Comparison of ENCODE assay signal across 28 cellular contexts in the genomic region with DNA sequence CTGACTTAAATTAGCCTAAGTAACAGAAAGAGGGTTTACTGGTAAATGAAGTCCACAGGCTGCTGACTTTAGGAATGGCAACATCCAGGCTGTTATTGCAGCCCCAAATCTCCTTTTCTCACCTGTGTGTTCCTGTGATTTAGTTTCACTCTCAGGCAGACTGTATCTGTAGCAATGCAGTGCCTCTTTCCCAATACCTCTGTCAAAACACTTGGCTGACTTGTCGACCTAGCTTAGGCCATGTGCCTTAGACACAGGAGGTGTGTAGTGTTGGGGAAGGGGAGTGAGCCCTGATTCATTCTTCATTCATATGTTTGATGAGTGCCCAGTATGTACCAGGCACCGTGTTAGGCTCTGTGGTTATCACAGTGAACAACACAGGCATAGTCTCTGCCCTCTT. TPM values are rescaled to one million over a fixed set of nuclear protein-coding genes. Genes with fewer than 3 reads are reported as not detected.
DNase-seq lines count a peak whose midpoint lies in the region; ATAC-seq, FAIRE-seq and TF ChIP-seq lines count a peak whose summit lies in the region.
"Had no signal": no experiment of that assay in that cellular context is flagged by ENCODE, and none has a peak within 500 bp of the region (broad histone marks: within the 10 kb centered on the region; RNA-seq: fewer than 3 reads in every experiment).

No MANE protein-coding gene starts in this region.

- H3K14ac ChIP-seq in IMR-90 (replicated peaks; ENCODE audit: low read depth, low read length) = no peak overlapping the region

- no peaks in the 10 kb centered on the region for H3K36me3 Mint-ChIP-seq in progenitor cell of endocrine pancreas (ENCODE audit: insufficient read depth)
- no peaks in the 10 kb centered on the region for H3K36me3 Mint-ChIP-seq in activated CD4-positive, alpha-beta T cell treated with anti-CD3 and anti-CD28 coated beads, Interleukin-2, amount 10 ng/mL, durations not matched to agents 7 days and 5 days (ENCODE audit: low read depth)
- H3K36me3 Mint-ChIP-seq: natural killer cell treated with Interleukin-12 subunit alpha and Interleukin-12 subunit beta and Interleukin-15 and Interleukin-18, amount 100 ng/mL, for 72 hours; T-cell had no signal

- intact Hi-C loops in IMR-90 (cut with micrococcal nuclease) (no loop called here), mammary epithelial cell (cut with micrococcal nuclease) (no loop called here)

- POLR2A ChIA-PET in IMR-90 (lab: Charles Lee; ENCODE audit: unreplicated experiment) = no interaction called here
- POLR2A ChIA-PET in activated CD4-positive, alpha-beta T cell treated with anti-CD3 and anti-CD28 coated beads, Interleukin-2, amount 10 ng/mL, durations not matched to agents 7 days and 5 days (lab: Charles Lee) = no interaction called here

- dilution Hi-C loops in IMR-90 (cut with HindIII; ENCODE audit: low sequenced_read_pairs, unreplicated experiment) = no loop called here
- dilution Hi-C loops in mammary epithelial cell (cut with HindIII; ENCODE audit: low sequenced_read_pairs) = no loop called here

- no peak overlapping the region for H3K56ac ChIP-seq in IMR-90 (ENCODE audit: extremely low read depth, insufficient read depth, low read length)

- no peak overlapping the region for H2BK120ac ChIP-seq in IMR-90 (ENCODE audit: low read depth, low read length)

- no peak for TF ChIP-seq CTCF in IMR-90 (conservative IDR thresholded peaks at IDR 0.05; ENCODE audit: low read depth, low read length)
- TF ChIP-seq CTCF in mammary epithelial cell (conservative IDR thresholded peaks at IDR 0.05 in 1 of 2, IDR thresholded peaks at IDR 0.05 in 1 of 2; ENCODE audit: extremely low read depth in 1 of 2, insufficient read depth in 1 of 2, low read depth in 1 of 2, low read length in 2 of 2) = no peak
- no peak for TF ChIP-seq CTCF in progenitor cell of endocrine pancreas (IDR thresholded peaks at IDR 0.05; ENCODE audit: unreplicated experiment)

- no peaks in the 10 kb centered on the region; the same call in 1 of the 2 replicates for H3K9me1 ChIP-seq in IMR-90 (ENCODE audit: insufficient read depth, low read length)

- no peak overlapping the region for H3K4me3 Mint-ChIP-seq in progenitor cell of endocrine pancreas (ENCODE audit: low read depth)
- no peak overlapping the region for H3K4me3 Mint-ChIP-seq in activated CD4-positive, alpha-beta T cell treated with anti-CD3 and anti-CD28 coated beads, Interleukin-2, amount 10 ng/mL, durations not matched to agents 7 days and 5 days
- H3K4me3 Mint-ChIP-seq: CD4-positive, alpha-beta T cell; central memory CD8-positive, alpha-beta T cell; natural killer cell treated with Interleukin-12 subunit alpha and Interleukin-12 subunit beta and Interleukin-15 and Interleukin-18, amount 100 ng/mL, for 72 hours; T-cell had no signal

- no peak overlapping the region for H3K18ac ChIP-seq in IMR-90 (ENCODE audit: low read depth, low read length)

- no peaks in the 10 kb centered on the region for H3K9me3 ChIP-seq in IMR-90 (ENCODE audit: control insufficient read depth, insufficient read depth, low read length)
- H3K9me3 ChIP-seq in mammary epithelial cell (replicated peaks; ENCODE audit: insufficient read depth, low read length) = no peaks in the 10 kb centered on the region
- H3K9me3 ChIP-seq: mucosa of descending colon had no signal

- peaks cover 32% of the 10 kb centered on the region for H3K79me2 ChIP-seq in mammary epithelial cell (ENCODE audit: insufficient read depth, low read length)

- no peak overlapping the region for H2AFZ ChIP-seq in IMR-90 (replicated peaks; ENCODE audit: low read length, poor library complexity)
- H2AFZ ChIP-seq in mammary epithelial cell (ENCODE audit: low read depth, low read length) = no peak overlapping the region
- H2AFZ ChIP-seq: GM23248 had no signal

- TF ChIP-seq POLR2A in IMR-90 (IDR thresholded peaks at IDR 0.05; ENCODE audit: low read depth, low read length) = no peak

- no peaks in the 10 kb centered on the region for H3K36me3 ChIP-seq in IMR-90 (ENCODE audit: control insufficient read depth, insufficient read depth, low read length)
- H3K36me3 ChIP-seq in mammary epithelial cell (ENCODE audit: insufficient read depth, low read length) = no peaks in the 10 kb centered on the region

- peaks cover 3% of the 10 kb centered on the region for H3K9me3 Mint-ChIP-seq in progenitor cell of endocrine pancreas (ENCODE audit: low read depth)
- H3K9me3 Mint-ChIP-seq in activated CD4-positive, alpha-beta T cell treated with anti-CD3 and anti-CD28 coated beads, Interleukin-2, amount 10 ng/mL, durations not matched to agents 7 days and 5 days = no peaks in the 10 kb centered on the region
- H3K9me3 Mint-ChIP-seq: CD4-positive, alpha-beta T cell; central memory CD8-positive, alpha-beta T cell; natural killer cell treated with Interleukin-12 subunit alpha and Interleukin-12 subunit beta and Interleukin-15 and Interleukin-18, amount 100 ng/mL, for 72 hours; T-cell had no signal

- H3K9ac ChIP-seq in IMR-90 (ENCODE audit: low read depth, low read length) (no peak overlapping the region), mammary epithelial cell (ENCODE audit: insufficient read depth, low read length) (no peak overlapping the region)
- H3K9ac ChIP-seq: GM23248 had no signal

- H4K91ac ChIP-seq in IMR-90 (ENCODE audit: insufficient read depth, low read depth, low read length) = no peak overlapping the region

- H4K8ac ChIP-seq in IMR-90 (ENCODE audit: low read depth in 2 of 2, low read length in 2 of 2) = no peak overlapping the region

- no peak for ATAC-seq in IMR-90 (ENCODE audit: low read depth)
- ATAC-seq in left lobe of liver = peak; percentile 74
- ATAC-seq: mucosa of descending colon; natural killer cell treated with Interleukin-12 subunit alpha and Interleukin-12 subunit beta and Interleukin-15 and Interleukin-18, amount 100 ng/mL, for 72 hours; T-cell had no signal

- H3K27ac ChIP-seq in IMR-90 (ENCODE audit: insufficient read depth, low read length) (no peak overlapping the region), mammary epithelial cell (ENCODE audit: insufficient read depth, low read depth, low read length) (no peak overlapping the region)
- H3K27ac ChIP-seq: GM23248 had no signal

- no TSS peak for BruUV-seq in IMR-90 (replicated peaks; lab: Mats Ljungman, UMichigan)
- no TSS peak for BruUV-seq in mammary epithelial cell (replicated peaks; lab: Mats Ljungman, UMichigan)

- H2AK5ac ChIP-seq in IMR-90 (ENCODE audit: low read depth, low read length) = no peak overlapping the region

- no peaks in the 10 kb centered on the region for H3K27me3 Mint-ChIP-seq in progenitor cell of endocrine pancreas
- no peaks in the 10 kb centered on the region for H3K27me3 Mint-ChIP-seq in activated CD4-positive, alpha-beta T cell treated with anti-CD3 and anti-CD28 coated beads, Interleukin-2, amount 10 ng/mL, durations not matched to agents 7 days and 5 days
- H3K27me3 Mint-ChIP-seq: CD4-positive, alpha-beta T cell; central memory CD8-positive, alpha-beta T cell had no signal

- H3K27ac Mint-ChIP-seq in progenitor cell of endocrine pancreas = peak overlapping the region; percentile 42
- no peak overlapping the region for H3K27ac Mint-ChIP-seq in activated CD4-positive, alpha-beta T cell treated with anti-CD3 and anti-CD28 coated beads, Interleukin-2, amount 10 ng/mL, durations not matched to agents 7 days and 5 days
- H3K27ac Mint-ChIP-seq: CD4-positive, alpha-beta T cell; natural killer cell treated with Interleukin-12 subunit alpha and Interleukin-12 subunit beta and Interleukin-15 and Interleukin-18, amount 100 ng/mL, for 72 hours; T-cell had no signal

- H3K4me1 ChIP-seq in IMR-90 (ENCODE audit: control insufficient read depth, insufficient read depth, low read length) (no peaks in the 10 kb centered on the region), mammary epithelial cell (ENCODE audit: insufficient read depth, low read length) (peaks cover 12% of the 10 kb centered on the region)

- no peak overlapping the region for H3K4ac ChIP-seq in IMR-90 (ENCODE audit: low read depth, low read length)

- no peak overlapping the region for H2BK5ac ChIP-seq in IMR-90 (ENCODE audit: low read depth, low read length, poor library complexity, severe bottlenecking)

- TF ChIP-seq RAD21 in IMR-90 (IDR thresholded peaks at IDR 0.05; ENCODE audit: low read length) = no peak

- H4K20me1 ChIP-seq in IMR-90 (ENCODE audit: insufficient read depth, low read length) (no peaks in the 10 kb centered on the region), mammary epithelial cell (ENCODE audit: insufficient read depth, low read length) (no peaks in the 10 kb centered on the region)

- no peak overlapping the region for H4K5ac ChIP-seq in IMR-90 (ENCODE audit: low read depth, low read length)

- no peak overlapping the region for H3K4me3 ChIP-seq in IMR-90 (ENCODE audit: insufficient read depth, low read depth, low read length)
- H3K4me3 ChIP-seq in mammary epithelial cell (replicated peaks in 1 of 3; ENCODE audit: insufficient read depth in 1 of 3, low read depth in 2 of 3, low read length in 3 of 3) = no peak overlapping the region
- H3K4me3 ChIP-seq: GM23248, mucosa of descending colon had no signal

- H2BK15ac ChIP-seq in IMR-90 (ENCODE audit: low read depth, low read length) = no peak overlapping the region

- no peak for FAIRE-seq in urothelium cell line (lab: Jason Lieb, UNC)
- FAIRE-seq: D721Med had no signal

- in situ Hi-C loops in IMR-90 (cut with MboI; ENCODE audit: low sequenced_read_pairs) (no loop called here), mammary epithelial cell (cut with MboI; ENCODE audit: low sequenced_read_pairs in 2 of 2) (no loop called here)

- no peak overlapping the region for H2AK9ac ChIP-seq in IMR-90 (replicated peaks; ENCODE audit: low read depth, low read length, poor library complexity)

- no peak overlapping the region for H2BK20ac ChIP-seq in IMR-90 (ENCODE audit: low read depth, low read length)

- peaks cover 12% of the 10 kb centered on the region for H3K4me1 Mint-ChIP-seq in progenitor cell of endocrine pancreas (ENCODE audit: low read depth)
- peaks cover 2% of the 10 kb centered on the region for H3K4me1 Mint-ChIP-seq in activated CD4-positive, alpha-beta T cell treated with anti-CD3 and anti-CD28 coated beads, Interleukin-2, amount 10 ng/mL, durations not matched to agents 7 days and 5 days
- H3K4me1 Mint-ChIP-seq: central memory CD8-positive, alpha-beta T cell; T-cell had no signal

- H3K27me3 ChIP-seq in IMR-90 (ENCODE audit: control insufficient read depth, insufficient read depth, low read length) (peaks cover 11% of the 10 kb centered on the region), mammary epithelial cell (ENCODE audit: insufficient read depth, low read length) (no peaks in the 10 kb centered on the region)

- no peak overlapping the region for H3K23ac ChIP-seq in IMR-90 (ENCODE audit: low read depth, low read length)

- H3K4me2 ChIP-seq in IMR-90 (ENCODE audit: low read depth, low read length) (no peak overlapping the region), mammary epithelial cell (ENCODE audit: insufficient read depth, low read depth, low read length) (no peak overlapping the region)

- DNase-seq in IMR-90 = no peak
- DNase-seq in mammary epithelial cell = peak; percentile 31
- peak; percentile 63 for DNase-seq in left lobe of liver (ENCODE audit: low spot score)
- DNase-seq in progenitor cell of endocrine pancreas (ENCODE audit: low spot score, unreplicated experiment) = no peak
- no peak for DNase-seq in urothelium cell line (ENCODE audit: low spot score)
- DNase-seq in kidney tubule cell (ENCODE audit: low spot score) = no peak
- no peak for DNase-seq in activated CD4-positive, alpha-beta T cell treated with anti-CD3 and anti-CD28 coated beads, Interleukin-2, amount 10 ng/mL, durations not matched to agents 7 days and 5 days
- DNase-seq: activated gamma-delta T cell treated with Interleukin-2 at 50 U/mL for 16 hours; activated T-cell treated with anti-CD3 and anti-CD28 coated beads, Interleukin-2, amount 50 U/mL, for 48 hours; AML-193; CD4-positive, alpha-beta T cell; DND-41; GF-D8; GM23248; hippocampal formation; KG1; MM.1S; mucosa of descending colon; NCI-H1105 treated with DMSO at 0.1 percent for 48 hours; NCI-H187 treated with DMSO at 0.1 percent for 48 hours; NCI-H2171; occipital lobe; stimulated activated CD4-positive, alpha-beta T cell treated with anti-CD3 and anti-CD28 coated beads, Interleukin-15, amount 100 ng/mL, for 24 hours; stimulated activated naive CD4-positive, alpha-beta T cell; T-cell had no signal

- WGBS in IMR-90 (ENCODE audit: extremely low coverage in 2 of 2, insufficient read length in 1 of 2), 2 experiments = 57% methylated on average over 1 of the region's 2 CpGs; no CpG with 5 or more reads in 1 of the 2 experiments
- WGBS in mammary epithelial cell (ENCODE audit: low coverage, missing lambda C conversion rate) = 38% methylated on average over 2 of the region's 2 CpGs

- CTCF ChIA-PET in IMR-90 (lab: Yijun Ruan, JAX) = no interaction called here
- CTCF ChIA-PET in mammary epithelial cell (lab: Charles Lee; ENCODE audit: low non-redundant PET) = no interaction called here
- CTCF ChIA-PET in activated CD4-positive, alpha-beta T cell treated with anti-CD3 and anti-CD28 coated beads, Interleukin-2, amount 10 ng/mL, durations not matched to agents 7 days and 5 days (lab: Charles Lee) = no interaction called here

- peaks cover 0 to 7% of the 10 kb centered on the region in 2 experiments; a peak in 2 of 4 replicates for H3K79me1 ChIP-seq in IMR-90 (ENCODE audit: low read depth in 1 of 2, low read length in 2 of 2)

RNA-seq across cellular contexts. Expression of a gene that starts 46.9 kb away (rescaled TPM):
- total RNA-seq in IMR-90 (2012; rRNA removed) (4.4 and 4.7 TPM in 2 replicates), mammary epithelial cell (10 to 100 TPM in 1 of 2 donors, 1 to 10 TPM in 1; 7.5 to 12.5 TPM), left lobe of liver (8.5 TPM), progenitor cell of endocrine pancreas (22.5 and 23.4 TPM in 2 replicates)
- polyA plus RNA-seq in IMR-90 (2012; rRNA removed) (1.7 and 2.1 TPM in 2 replicates), mammary epithelial cell (3.4 TPM)
- 0.47 and 0.84 TPM in 2 replicates for polyA plus RNA-seq in IMR-90 (2012; cell fraction: cytosol; rRNA removed)
- 0.65 and 2.9 TPM in 2 replicates for polyA plus RNA-seq in IMR-90 (2012; cell fraction: nucleus; rRNA removed; ENCODE audit: low replicate concordance)
- polyA minus RNA-seq in mammary epithelial cell = 1.2 TPM
- under 1 TPM; 0.64 to 0.96 TPM for total RNA-seq in activated CD4-positive, alpha-beta T cell treated with anti-CD3 and anti-CD28 coated beads, Interleukin-2, amount 10 ng/mL, durations not matched to agents 7 days and 5 days

Comparison
In these comparisons a context has a peak if more than half of its experiments do, and no peak if none do; other contexts are left out.
1. DNase-seq: peak in mammary epithelial cell (single experiment) and left lobe of liver (single experiment); none in IMR-90 (single experiment), progenitor cell of endocrine pancreas (single experiment), urothelium cell line (single experiment), kidney tubule cell (single experiment) and activated CD4-positive, alpha-beta T cell treated with anti-CD3 and anti-CD28 coated beads, Interleukin-2, amount 10 ng/mL, durations not matched to agents 7 days and 5 days (single experiment).